ENCODE assay signal across 1 cellular context in genomic region chr5:60699549-60700346, GRCh38.
A peak's percentile ranks its signal among the peaks of the same experiment; 100 is the strongest.
TF ChIP-seq lines count a peak whose summit lies in the region.

TSS of gene DEPDC1B (minus strand) at chr5:60700166. CDS start at chr5:60700093, 73 bp downstream.

TF ChIP-seq in HepG2, 621 proteins besides CTCF, POLR2A, EP300 and RAD21 (continued from another document and continues in another):
- TF ChIP-seq HNF1A (IDR thresholded peaks at IDR 0.05; ENCODE audit: low read depth): no peak
- TF ChIP-seq HNF1A (CRISPR knock-in tag; IDR thresholded peaks at IDR 0.05; ENCODE audit: borderline replicate concordance): peak; percentile 42; the same call in 1 of the 2 replicates
- peak; percentile 75 for TF ChIP-seq THAP11 (CRISPR knock-in tag; IDR thresholded peaks at IDR 0.05)
- peak; percentile 94 for TF ChIP-seq ZNF883 (CRISPR knock-in tag; IDR thresholded peaks at IDR 0.05; ENCODE audit: not compliant biosample characterization)
- TF ChIP-seq AHR (CRISPR knock-in tag; IDR thresholded peaks at IDR 0.05): no peak
- no peak for TF ChIP-seq ZNF550 (CRISPR knock-in tag; IDR thresholded peaks at IDR 0.05; ENCODE audit: borderline replicate concordance)
- TF ChIP-seq ZNF24 (IDR thresholded peaks at IDR 0.05): no peak
- peak; percentile 70; the same call in 1 of the 2 replicates for TF ChIP-seq ZNF503 (CRISPR knock-in tag; IDR thresholded peaks at IDR 0.05)
- no peak for TF ChIP-seq XBP1 (CRISPR knock-in tag; IDR thresholded peaks at IDR 0.05)
- no peak for TF ChIP-seq NR3C1 (CRISPR knock-in tag; IDR thresholded peaks at IDR 0.05)
- peak; percentile 95; the same call in 1 of the 2 replicates for TF ChIP-seq ZNF33B (CRISPR knock-in tag; IDR thresholded peaks at IDR 0.05)
- peak; percentile 87 for TF ChIP-seq ZNF414 (CRISPR knock-in tag; IDR thresholded peaks at IDR 0.05)
- peak; percentile 61; the same call in 1 of the 2 replicates for TF ChIP-seq ZNF768 (CRISPR knock-in tag; IDR thresholded peaks at IDR 0.05)
- peak; percentile 66; the same call in 1 of the 2 replicates for TF ChIP-seq TEAD2 (CRISPR knock-in tag; IDR thresholded peaks at IDR 0.05)
- no peak for TF ChIP-seq BHLHE40 (IDR thresholded peaks at IDR 0.05; ENCODE audit: low read length)
- TF ChIP-seq ATF2 (CRISPR knock-in tag; IDR thresholded peaks at IDR 0.05): 0 out of 2 replicates have a peak, but pooled peaks have one; percentile 3
- no peak; the same call in none of the 2 replicates for TF ChIP-seq NR0B2 (CRISPR knock-in tag; IDR thresholded peaks at IDR 0.05)
- TF ChIP-seq ZNF331 (CRISPR knock-in tag; IDR thresholded peaks at IDR 0.05): no peak
- TF ChIP-seq PLRG1 (conservative IDR thresholded peaks at IDR 0.05): no peak
- TF ChIP-seq KMT2B (CRISPR knock-in tag; IDR thresholded peaks at IDR 0.05): peak; percentile 98
- peak; percentile 91; the same call in 1 of the 2 replicates for TF ChIP-seq NRL (CRISPR knock-in tag; IDR thresholded peaks at IDR 0.05; ENCODE audit: borderline replicate concordance)
- no peak for TF ChIP-seq ATF6 (CRISPR knock-in tag; conservative IDR thresholded peaks at IDR 0.05)
- TF ChIP-seq U2AF2 (IDR thresholded peaks at IDR 0.05; ENCODE audit: low read depth, low read length): peak; percentile 24; the same call in 1 of the 2 replicates
- TF ChIP-seq KAT2B (IDR thresholded peaks at IDR 0.05; ENCODE audit: borderline replicate concordance, low read depth, low read length): no peak
- TF ChIP-seq DNMT3B (CRISPR knock-in tag; conservative IDR thresholded peaks at IDR 0.05): 0 out of 2 replicates have a peak, but pooled peaks have one; percentile 59
- peak; percentile 87 for TF ChIP-seq HOXA5 (CRISPR knock-in tag; IDR thresholded peaks at IDR 0.05)
- TF ChIP-seq UBTF (CRISPR knock-in tag; IDR thresholded peaks at IDR 0.05): peak; percentile 97
- TF ChIP-seq HOXA7 (CRISPR knock-in tag; IDR thresholded peaks at IDR 0.05): no peak
- no peak; the same call in 1 of the 2 replicates for TF ChIP-seq SP5 (CRISPR knock-in tag; IDR thresholded peaks at IDR 0.05; ENCODE audit: borderline replicate concordance, low read depth)
- no peak; the same call in 1 of the 2 replicates for TF ChIP-seq ZBTB10 (CRISPR knock-in tag; IDR thresholded peaks at IDR 0.05; ENCODE audit: borderline replicate concordance)
- peak; percentile 80; the same call in 1 of the 2 replicates for TF ChIP-seq ZNF343 (CRISPR knock-in tag; IDR thresholded peaks at IDR 0.05)
- TF ChIP-seq AFF4 (CRISPR knock-in tag; IDR thresholded peaks at IDR 0.05): no peak
- peak; percentile 86 for TF ChIP-seq POLR2AphosphoS5 (IDR thresholded peaks at IDR 0.05; ENCODE audit: low read depth, low read length)
- no peak for TF ChIP-seq SKI (IDR thresholded peaks at IDR 0.05; ENCODE audit: partially characterized antibody)
- no peak for TF ChIP-seq ZBTB26 (CRISPR knock-in tag; IDR thresholded peaks at IDR 0.05; ENCODE audit: borderline replicate concordance)
- peak; percentile 59; the same call in 1 of the 2 replicates for TF ChIP-seq ZNF333 (CRISPR knock-in tag; IDR thresholded peaks at IDR 0.05; ENCODE audit: borderline replicate concordance)
- peak; percentile 68 for TF ChIP-seq ZNF441 (CRISPR knock-in tag; IDR thresholded peaks at IDR 0.05; ENCODE audit: borderline replicate concordance)
- TF ChIP-seq ZNF737 (CRISPR knock-in tag; IDR thresholded peaks at IDR 0.05; ENCODE audit: borderline replicate concordance): no peak; the same call in 1 of the 2 replicates
